Comparison of ENCODE assay signal across 8 cellular contexts in genomic region chr17:50719144-50719923, GRCh38. TPM values are rescaled to one million over a fixed set of nuclear protein-coding genes. Genes with fewer than 3 reads are reported as not detected.
DNase-seq lines count a peak whose midpoint lies in the region; ATAC-seq lines count a peak whose summit lies in the region.

TSS of gene LUC7L3 (plus strand) at chr17:50719603. CDS start at chr17:50719733, 130 bp downstream.

- peak within 1 kb of the TSS; percentile 99 to 100 for H3K18ac ChIP-seq in mesenchymal stem cell (ENCODE audit: low read depth in 1 of 2, low read length in 2 of 2)

- peak within 1 kb of the TSS; percentile 25 to 98 for H3K14ac ChIP-seq in mesenchymal stem cell (ENCODE audit: low read length in 2 of 2)

- peak within 1 kb of the TSS in 1 of 2 experiments; percentile 77 for H3K23ac ChIP-seq in mesenchymal stem cell (ENCODE audit: low read length in 2 of 2)

- POLR2A ChIA-PET in activated CD8-positive, alpha-beta memory T cell treated with anti-CD3 and anti-CD28 coated beads for 36 hours (lab: Charles Lee): interaction anchor here (0.5 to 1.8 kb wide), 7 partner anchors 9 to 320 kb away, joined by 3 to 7 read pairs (median 5); partner anchors contain the start of genes ANKRD40 and TOB1

- CTCF ChIA-PET in activated CD8-positive, alpha-beta memory T cell treated with anti-CD3 and anti-CD28 coated beads for 36 hours (lab: Charles Lee): interaction anchor here (0.6 to 1.0 kb wide), 2 partner anchors 11 to 20 kb away, joined by 3 to 4 read pairs; no protein-coding TSS in a partner anchor

- H2BK120ac ChIP-seq in mesenchymal stem cell (ENCODE audit: low read depth, low read length): peak within 1 kb of the TSS; percentile 87

- peak within 1 kb of the TSS; percentile 79 for H2BK15ac ChIP-seq in mesenchymal stem cell (ENCODE audit: low read depth, poor library complexity, severe bottlenecking)

- WGBS in mesenchymal stem cell: 6% methylated on average over 76 of the region's 76 CpGs

- H3K4ac ChIP-seq in mesenchymal stem cell (ENCODE audit: low read depth in 1 of 2, low read length in 2 of 2): peak within 1 kb of the TSS; percentile 94 to 98

- peaks cover 17% of the 10 kb centered on the region for H3K4me1 ChIP-seq in effector memory CD4-positive, alpha-beta T cell (ENCODE audit: control insufficient read depth, insufficient read depth, low read length, poor library complexity, severe bottlenecking)
- H3K4me1 ChIP-seq in mesenchymal stem cell (ENCODE audit: control insufficient read depth, insufficient read depth, low read depth, low read length): peaks cover 3% of the 10 kb centered on the region

- peak within 1 kb of the TSS; percentile 99 for H4K91ac ChIP-seq in mesenchymal stem cell (ENCODE audit: low read length)

- H3K9me3 ChIP-seq in effector memory CD4-positive, alpha-beta T cell (ENCODE audit: control insufficient read depth, low read length): no peaks in the 10 kb centered on the region
- H3K9me3 ChIP-seq in mesenchymal stem cell (ENCODE audit: control insufficient read depth, low read length): no peaks in the 10 kb centered on the region

- peak within 1 kb of the TSS; percentile 98 for H3K9ac ChIP-seq in mesenchymal stem cell (ENCODE audit: low read length)

- H4K8ac ChIP-seq in mesenchymal stem cell (ENCODE audit: low read length): peak within 1 kb of the TSS; percentile 93

- H3K27ac ChIP-seq in effector memory CD4-positive, alpha-beta T cell (ENCODE audit: insufficient read depth, low read length, poor library complexity, severe bottlenecking): peak within 1 kb of the TSS; percentile 95
- peak within 1 kb of the TSS; percentile 99 for H3K27ac ChIP-seq in mesenchymal stem cell (ENCODE audit: low read length, poor library complexity, severe bottlenecking)

- peak within 1 kb of the TSS; percentile 36 for H2BK5ac ChIP-seq in mesenchymal stem cell (ENCODE audit: low read depth, low read length, poor library complexity, severe bottlenecking)

- DNase-seq in COLO668 (lab: John Stamatoyannopoulos, UW; ENCODE audit: unreplicated experiment): peak; percentile 95
- DNase-seq in HT1080 (ENCODE audit: low read depth): peak; percentile 94
- peak; percentile 87 to 94 for DNase-seq in NOMO-1 (lab: John Stamatoyannopoulos, UW; ENCODE audit: unreplicated experiment in 2 of 2)
- DNase-seq in effector memory CD4-positive, alpha-beta T cell: peak; percentile 79 to 89 (median 88)
- DNase-seq in mesenchymal stem cell: peak; percentile 95
- DNase-seq in stimulated activated CD8-positive, alpha-beta memory T cell treated with anti-CD3 and anti-CD28 coated beads, Interleukin-12 subunit alpha, Interleukin-12 subunit beta, amount 100 ng/mL, for 24 hours (ENCODE audit: extremely low read depth): peak; percentile 78

- peaks cover 2% of the 10 kb centered on the region for H3K79me1 ChIP-seq in mesenchymal stem cell (replicated peaks; ENCODE audit: low read length, poor library complexity, severe bottlenecking)

- no peaks in the 10 kb centered on the region for H3K36me3 ChIP-seq in effector memory CD4-positive, alpha-beta T cell (ENCODE audit: control insufficient read depth, insufficient read depth, low read length)
- no peaks in the 10 kb centered on the region for H3K36me3 ChIP-seq in mesenchymal stem cell (ENCODE audit: control insufficient read depth in 1 of 2, insufficient read depth in 2 of 2, low read depth in 1 of 2, low read length in 2 of 2)

- peak within 1 kb of the TSS; percentile 80 for H2AFZ ChIP-seq in mesenchymal stem cell (ENCODE audit: low read depth, low read length)

- no peaks in the 10 kb centered on the region for H3K27me3 ChIP-seq in effector memory CD4-positive, alpha-beta T cell (replicated peaks; ENCODE audit: control insufficient read depth, insufficient read depth, low read length, poor library complexity, severe bottlenecking)
- H3K27me3 ChIP-seq in mesenchymal stem cell (ENCODE audit: control insufficient read depth in 1 of 2, insufficient read depth in 1 of 2, low read length in 2 of 2): no peaks in the 10 kb centered on the region

- H3K4me2 ChIP-seq in mesenchymal stem cell (ENCODE audit: low read length, poor library complexity, severe bottlenecking): peak within 1 kb of the TSS; percentile 86

- peak; percentile 79 for ATAC-seq in GM21367 (IDR thresholded peaks at IDR 0.05; ENCODE audit: unreplicated experiment)

- H2AK5ac ChIP-seq in mesenchymal stem cell (ENCODE audit: low read length, severe bottlenecking): peak within 1 kb of the TSS; percentile 50

- H3K4me3 ChIP-seq in effector memory CD4-positive, alpha-beta T cell (ENCODE audit: insufficient read depth, low read depth, low read length, poor library complexity, severe bottlenecking): peak within 1 kb of the TSS; percentile 95
- H3K4me3 ChIP-seq in mesenchymal stem cell (ENCODE audit: insufficient read depth in 1 of 2, low read depth in 1 of 2, low read length in 2 of 2): peak within 1 kb of the TSS; percentile 94 to 95

- H2BK12ac ChIP-seq in mesenchymal stem cell (ENCODE audit: low read length in 2 of 2): peak within 1 kb of the TSS in 1 of 2 experiments; percentile 58

RNA-seq across cellular contexts. Expression of gene LUC7L3, which starts in this region (rescaled TPM):
- 41.7 and 45.9 TPM in 2 replicates for total RNA-seq in HT1080 (2014; rRNA removed; shearing (Covaris generic))
- polyA plus RNA-seq in HT1080 (2015; cell fraction: cytosol; rRNA removed): 50.5 and 57.4 TPM in 2 replicates
- 416 and 533 TPM in 2 replicates for polyA plus RNA-seq in HT1080 (2015; cell fraction: nucleus; rRNA removed)
- 100 to 1,000 TPM; 107 to 112 TPM for total RNA-seq in activated CD8-positive, alpha-beta memory T cell treated with anti-CD3 and anti-CD28 coated beads for 36 hours
- 99.9 TPM for polyA plus RNA-seq in mesenchymal stem cell (2013, experiment 1 of 2)
- polyA plus RNA-seq in mesenchymal stem cell (2013, experiment 2 of 2): 97.1 TPM

Comparison
In these comparisons a context has a peak if more than half of its experiments do, and no peak if none do; other contexts are left out.
1. Peak in every context shown above with its lines: DNase-seq, ATAC-seq, H3K4me3 ChIP-seq and H3K27ac ChIP-seq.